1 cellular context compared by ENCODE assay signal in the genomic region with DNA sequence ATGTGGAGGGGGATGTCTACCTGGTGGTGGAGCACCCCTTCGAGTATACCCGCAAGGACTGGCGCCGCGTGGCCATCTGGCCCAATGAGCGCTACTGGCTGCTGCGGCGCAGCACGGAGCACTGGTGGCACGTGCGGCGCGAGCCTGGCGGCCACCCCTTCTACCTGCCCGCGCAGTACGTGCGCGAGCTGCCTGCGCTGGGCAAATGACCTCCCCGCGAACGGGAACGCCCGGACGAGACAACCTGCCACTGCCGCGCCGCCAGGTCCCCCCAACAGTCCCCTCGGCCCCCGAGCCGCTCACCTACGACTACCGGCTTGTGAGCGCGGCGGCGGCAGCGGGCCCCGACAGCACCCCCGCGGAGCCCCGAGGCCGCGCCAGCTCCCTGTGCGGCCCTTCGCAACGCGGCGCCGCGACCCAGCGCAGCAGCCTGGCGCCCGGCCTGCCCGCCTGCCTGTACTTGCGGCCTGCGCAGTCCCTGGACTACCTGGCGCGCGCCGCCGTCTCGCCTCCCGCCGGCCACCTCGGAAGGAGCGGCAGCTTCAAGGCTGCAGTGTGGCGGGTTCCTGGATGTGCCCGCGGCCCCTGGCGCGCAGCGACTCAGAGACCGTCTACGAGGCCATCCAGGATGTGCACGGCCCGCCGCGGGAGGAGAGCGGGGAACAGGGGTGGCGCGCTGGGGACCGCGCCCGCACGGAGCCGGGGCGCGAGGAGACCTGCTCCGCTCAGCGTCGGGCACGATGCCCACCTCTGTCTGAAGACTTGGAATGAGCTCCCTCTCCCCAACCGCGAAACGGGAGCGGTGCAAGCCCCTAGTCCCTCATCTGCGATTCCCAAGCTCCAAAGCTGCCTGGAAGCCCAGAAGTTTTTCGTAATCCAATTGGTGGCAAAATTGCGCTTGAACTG.
TF ChIP-seq lines count a peak whose summit lies in the region.

No MANE protein-coding gene starts in this region.

TF ChIP-seq in GM12878, 131 proteins besides CTCF, POLR2A, EP300 and RAD21 (continued from another document):
- TF ChIP-seq, protein P1, sequence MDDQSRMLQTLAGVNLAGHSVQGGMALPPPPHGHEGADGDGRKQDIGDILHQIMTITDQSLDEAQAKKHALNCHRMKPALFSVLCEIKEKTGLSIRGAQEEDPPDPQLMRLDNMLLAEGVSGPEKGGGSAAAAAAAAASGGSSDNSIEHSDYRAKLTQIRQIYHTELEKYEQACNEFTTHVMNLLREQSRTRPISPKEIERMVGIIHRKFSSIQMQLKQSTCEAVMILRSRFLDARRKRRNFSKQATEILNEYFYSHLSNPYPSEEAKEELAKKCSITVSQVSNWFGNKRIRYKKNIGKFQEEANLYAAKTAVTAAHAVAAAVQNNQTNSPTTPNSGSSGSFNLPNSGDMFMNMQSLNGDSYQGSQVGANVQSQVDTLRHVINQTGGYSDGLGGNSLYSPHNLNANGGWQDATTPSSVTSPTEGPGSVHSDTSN (IDR thresholded peaks at IDR 0.05; ENCODE audit: insufficient replicate concordance, low read depth, low read length) = no peak
- TF ChIP-seq CREB1 (IDR thresholded peaks at IDR 0.05; ENCODE audit: low read depth) = no peak
- TF ChIP-seq FOXM1 (IDR thresholded peaks at IDR 0.05; ENCODE audit: low read depth, low read length) = no peak
- TF ChIP-seq MTA2 (IDR thresholded peaks at IDR 0.05; ENCODE audit: low read depth) = no peak
- TF ChIP-seq RB1 (IDR thresholded peaks at IDR 0.05; ENCODE audit: borderline replicate concordance) = no peak
- no peak for TF ChIP-seq POLR2AphosphoS5 (IDR thresholded peaks at IDR 0.05; ENCODE audit: low read length)
- TF ChIP-seq, protein P2, sequence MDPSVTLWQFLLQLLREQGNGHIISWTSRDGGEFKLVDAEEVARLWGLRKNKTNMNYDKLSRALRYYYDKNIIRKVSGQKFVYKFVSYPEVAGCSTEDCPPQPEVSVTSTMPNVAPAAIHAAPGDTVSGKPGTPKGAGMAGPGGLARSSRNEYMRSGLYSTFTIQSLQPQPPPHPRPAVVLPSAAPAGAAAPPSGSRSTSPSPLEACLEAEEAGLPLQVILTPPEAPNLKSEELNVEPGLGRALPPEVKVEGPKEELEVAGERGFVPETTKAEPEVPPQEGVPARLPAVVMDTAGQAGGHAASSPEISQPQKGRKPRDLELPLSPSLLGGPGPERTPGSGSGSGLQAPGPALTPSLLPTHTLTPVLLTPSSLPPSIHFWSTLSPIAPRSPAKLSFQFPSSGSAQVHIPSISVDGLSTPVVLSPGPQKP (IDR thresholded peaks at IDR 0.05; ENCODE audit: low read depth, low read length) = no peak
- TF ChIP-seq HDAC6 (IDR thresholded peaks at IDR 0.05; ENCODE audit: unreplicated experiment) = peak; percentile 98
- TF ChIP-seq EGR1 (IDR thresholded peaks at IDR 0.05; ENCODE audit: borderline replicate concordance in 1 of 2, low read depth in 2 of 2, low read length in 2 of 2) = no peak
- TF ChIP-seq, protein P3, sequence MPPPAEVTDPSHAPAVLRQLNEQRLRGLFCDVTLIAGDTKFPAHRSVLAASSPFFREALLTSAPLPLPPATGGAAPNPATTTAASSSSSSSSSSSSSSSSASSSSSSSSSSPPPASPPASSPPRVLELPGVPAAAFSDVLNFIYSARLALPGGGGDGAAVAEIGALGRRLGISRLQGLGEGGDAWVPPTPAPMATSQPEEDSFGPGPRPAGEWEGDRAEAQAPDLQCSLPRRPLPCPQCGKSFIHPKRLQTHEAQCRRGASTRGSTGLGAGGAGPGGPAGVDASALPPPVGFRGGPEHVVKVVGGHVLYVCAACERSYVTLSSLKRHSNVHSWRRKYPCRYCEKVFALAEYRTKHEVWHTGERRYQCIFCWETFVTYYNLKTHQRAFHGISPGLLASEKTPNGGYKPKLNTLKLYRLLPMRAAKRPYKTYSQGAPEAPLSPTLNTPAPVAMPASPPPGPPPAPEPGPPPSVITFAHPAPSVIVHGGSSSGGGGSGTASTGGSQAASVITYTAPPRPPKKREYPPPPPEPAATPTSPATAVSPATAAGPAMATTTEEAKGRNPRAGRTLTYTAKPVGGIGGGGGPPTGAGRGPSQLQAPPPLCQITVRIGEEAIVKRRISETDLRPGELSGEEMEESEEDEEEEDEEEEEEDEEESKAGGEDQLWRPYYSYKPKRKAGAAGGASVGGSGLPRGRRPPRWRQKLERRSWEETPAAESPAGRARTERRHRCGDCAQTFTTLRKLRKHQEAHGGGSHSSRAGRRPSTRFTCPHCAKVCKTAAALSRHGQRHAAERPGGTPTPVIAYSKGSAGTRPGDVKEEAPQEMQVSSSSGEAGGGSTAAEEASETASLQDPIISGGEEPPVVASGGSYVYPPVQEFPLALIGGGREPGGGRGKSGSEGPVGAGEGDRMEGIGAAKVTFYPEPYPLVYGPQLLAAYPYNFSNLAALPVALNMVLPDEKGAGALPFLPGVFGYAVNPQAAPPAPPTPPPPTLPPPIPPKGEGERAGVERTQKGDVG (CRISPR knock-in tag; IDR thresholded peaks at IDR 0.05) = no peak
